In the genomic region with DNA sequence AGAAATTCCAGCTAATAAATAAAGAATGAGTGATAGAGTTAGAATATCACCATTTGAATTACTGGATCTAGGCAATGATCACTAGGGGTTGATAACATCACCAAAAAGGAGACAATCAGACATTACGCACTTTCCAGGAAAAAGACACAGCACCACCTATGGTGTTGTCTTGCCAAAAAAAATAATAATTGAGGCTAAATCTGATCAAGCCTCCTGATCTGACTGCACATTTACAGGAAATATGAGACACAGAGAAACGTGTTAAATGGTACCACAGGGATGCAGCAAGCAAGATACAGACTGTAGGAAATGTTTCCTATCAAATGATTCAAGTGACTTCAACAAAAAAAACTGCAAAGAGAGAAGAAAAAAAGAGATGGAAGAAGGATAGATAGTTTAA, we compare ENCODE assay signal across 18 cellular contexts.
DNase-seq lines count a peak whose midpoint lies in the region; ATAC-seq and TF ChIP-seq lines count a peak whose summit lies in the region.
"Had no signal": no experiment of that assay in that cellular context is flagged by ENCODE, and none has a peak within 500 bp of the region (broad histone marks: within the 10 kb centered on the region; RNA-seq: fewer than 3 reads in every experiment).

No MANE protein-coding gene starts in this region.

- TF ChIP-seq RAD21 in SK-N-SH (IDR thresholded peaks at IDR 0.05; ENCODE audit: low read length): no peak

- WGBS in SK-N-SH (ENCODE audit: low lambda C conversion rate): 39% methylated on average over 2 of the region's 2 CpGs

- H3K4me1 Mint-ChIP-seq in natural killer cell treated with Interleukin-12 subunit alpha and Interleukin-12 subunit beta and Interleukin-15 and Interleukin-18, amount 100 ng/mL, for 72 hours (ENCODE audit: low read depth in 2 of 2): peaks cover 45 to 66% of the 10 kb centered on the region in 2 donors
- peaks cover 44 to 46% of the 10 kb centered on the region in 2 donors for H3K4me1 Mint-ChIP-seq in natural killer cell
- peaks cover 53% of the 10 kb centered on the region for H3K4me1 Mint-ChIP-seq in central memory CD8-positive, alpha-beta T cell

- H3K27ac Mint-ChIP-seq in natural killer cell treated with Interleukin-12 subunit alpha and Interleukin-12 subunit beta and Interleukin-15 and Interleukin-18, amount 100 ng/mL, for 72 hours: peak overlapping the region; percentile 63 to 84
- no peak overlapping the region for H3K27ac Mint-ChIP-seq in natural killer cell
- H3K27ac Mint-ChIP-seq in central memory CD8-positive, alpha-beta T cell (ENCODE audit: low read depth): peak overlapping the region; percentile 1

- TF ChIP-seq CTCF in natural killer cell (IDR thresholded peaks at IDR 0.05) (no peak), SK-N-SH (IDR thresholded peaks at IDR 0.05) (no peak)

- peaks cover 27% of the 10 kb centered on the region for H3F3A ChIP-seq in SK-N-SH (replicated peaks; ENCODE audit: insufficient read depth)

- H2AFZ ChIP-seq in SK-N-SH (ENCODE audit: low read depth): no peak overlapping the region

- CTCF ChIA-PET in SK-N-SH (lab: Yijun Ruan, JAX): interaction anchor here (1.2 to 1.5 kb wide), 2 partner anchors 10 to 14 kb away, joined by 4 read pairs; no protein-coding TSS in a partner anchor

- H3K4me3 ChIP-seq in SK-N-SH (ENCODE audit: low read depth in 2 of 2, low read length in 1 of 2): no peak overlapping the region
- H3K4me3 ChIP-seq: MG63, SJCRH30 had no signal

- H3K9me3 Mint-ChIP-seq in natural killer cell treated with Interleukin-12 subunit alpha and Interleukin-12 subunit beta and Interleukin-15 and Interleukin-18, amount 100 ng/mL, for 72 hours: no peaks in the 10 kb centered on the region
- no peaks in the 10 kb centered on the region for H3K9me3 Mint-ChIP-seq in natural killer cell
- no peaks in the 10 kb centered on the region for H3K9me3 Mint-ChIP-seq in central memory CD8-positive, alpha-beta T cell

- no peaks in the 10 kb centered on the region for H3K9me2 ChIP-seq in SK-N-SH

- H3K27me3 Mint-ChIP-seq in natural killer cell treated with Interleukin-12 subunit alpha and Interleukin-12 subunit beta and Interleukin-15 and Interleukin-18, amount 100 ng/mL, for 72 hours: no peaks in the 10 kb centered on the region
- no peaks in the 10 kb centered on the region for H3K27me3 Mint-ChIP-seq in natural killer cell (ENCODE audit: low read depth in 2 of 2)
- H3K27me3 Mint-ChIP-seq in central memory CD8-positive, alpha-beta T cell: no peaks in the 10 kb centered on the region

- intact Hi-C loops in natural killer cell (cut with micrococcal nuclease): no loop called here

- H3K9me3 ChIP-seq in SK-N-SH: no peaks in the 10 kb centered on the region
- H3K9me3 ChIP-seq: MG63, SJCRH30 had no signal

- H3K36me3 ChIP-seq in SK-N-SH (replicated peaks in 1 of 2; ENCODE audit: control insufficient read depth in 1 of 2, insufficient read depth in 2 of 2, low read length in 1 of 2): no peaks in the 10 kb centered on the region
- H3K36me3 ChIP-seq: MG63, SJCRH30 had no signal

- no peak overlapping the region for H3K9ac ChIP-seq in SK-N-SH

- DNase-seq in natural killer cell treated with Interleukin-12 subunit alpha and Interleukin-12 subunit beta and Interleukin-15 and Interleukin-18, amount 100 ng/mL, for 72 hours (ENCODE audit: low spot score): no peak
- no peak for DNase-seq in natural killer cell
- DNase-seq in SK-N-SH: peak; percentile 32
- DNase-seq in central memory CD8-positive, alpha-beta T cell (ENCODE audit: low spot score in 2 of 2): no peak
- no peak for DNase-seq in NCI-H1092 treated with DMSO at 0.1 percent for 48 hours (lab: John Stamatoyannopoulos, UW)
- no peak for DNase-seq in NCI-H146 treated with DMSO at 0.1 percent for 48 hours (lab: John Stamatoyannopoulos, UW; ENCODE audit: unreplicated experiment)
- no peak for DNase-seq in GF-D8 (lab: John Stamatoyannopoulos, UW)
- DNase-seq: DMS 273 treated with DMSO at 0.1 percent for 48 hours, GOT3, MG63, NCI-H1105, NCI-H1694 treated with DMSO at 0.1 percent for 48 hours, NCI-H345, NCI-H526 treated with DMSO at 0.1 percent for 48 hours, OCI-M1, SJCRH30 had no signal

- POLR2A ChIA-PET in SK-N-SH (lab: Yijun Ruan, JAX): no interaction called here

- H4K20me1 ChIP-seq in SK-N-SH (ENCODE audit: insufficient read depth): no peaks in the 10 kb centered on the region

- H3K36me3 Mint-ChIP-seq in natural killer cell treated with Interleukin-12 subunit alpha and Interleukin-12 subunit beta and Interleukin-15 and Interleukin-18, amount 100 ng/mL, for 72 hours: peaks cover 6% of the 10 kb centered on the region
- no peaks in the 10 kb centered on the region for H3K36me3 Mint-ChIP-seq in natural killer cell
- H3K36me3 Mint-ChIP-seq in central memory CD8-positive, alpha-beta T cell (ENCODE audit: insufficient read depth): peaks cover 8% of the 10 kb centered on the region

- TF ChIP-seq EP300 in SK-N-SH (IDR thresholded peaks at IDR 0.05; ENCODE audit: borderline replicate concordance in 1 of 2, low read depth in 1 of 2, low read length in 1 of 2): peak in 1 of 2 experiments; percentile 54; a peak in 1 of 4 replicates

- H3K27ac ChIP-seq in SK-N-SH (ENCODE audit: low read depth in 2 of 2, low read length in 1 of 2): peak overlapping the region in 1 of 2 experiments; percentile 67; a peak in 2 of 4 replicates
- H3K27ac ChIP-seq: C4-2B, RWPE1, SJCRH30 had no signal

- H3K4me2 ChIP-seq in SK-N-SH: no peak overlapping the region

- peak overlapping the region; percentile 72 for H3K4me3 Mint-ChIP-seq in natural killer cell treated with Interleukin-12 subunit alpha and Interleukin-12 subunit beta and Interleukin-15 and Interleukin-18, amount 100 ng/mL, for 72 hours
- H3K4me3 Mint-ChIP-seq in natural killer cell: no peak overlapping the region
- no peak overlapping the region for H3K4me3 Mint-ChIP-seq in central memory CD8-positive, alpha-beta T cell

- H3K4me1 ChIP-seq in SK-N-SH (ENCODE audit: control insufficient read depth in 1 of 2, insufficient read depth in 2 of 2, low read depth in 1 of 2, low read length in 1 of 2): peaks cover 2 to 19% of the 10 kb centered on the region in 2 experiments; a peak in 3 of 4 replicates
- H3K4me1 ChIP-seq: SJCRH30 had no signal

- peak in 1 of 2 donors; percentile 53 for ATAC-seq in natural killer cell treated with Interleukin-12 subunit alpha and Interleukin-12 subunit beta and Interleukin-15 and Interleukin-18, amount 100 ng/mL, for 72 hours
- no peak for ATAC-seq in natural killer cell
- no peak for ATAC-seq in central memory CD8-positive, alpha-beta T cell (replicated peaks; ENCODE audit: extremely low read depth, poor library complexity, severe bottlenecking)

- no peaks in the 10 kb centered on the region for H3K79me2 ChIP-seq in SK-N-SH (ENCODE audit: insufficient read depth)

- no peaks in the 10 kb centered on the region for H3K27me3 ChIP-seq in SK-N-SH (ENCODE audit: insufficient read depth)
- H3K27me3 ChIP-seq: MG63, SJCRH30 had no signal

TF ChIP-seq in SK-N-SH, 30 proteins besides CTCF, POLR2A, EP300 and RAD21:
- TF ChIP-seq RCOR1 (IDR thresholded peaks at IDR 0.05; ENCODE audit: low read length): 0 out of 2 replicates have a peak, but pooled peaks have one; percentile 16
- TF ChIP-seq, protein P1, sequence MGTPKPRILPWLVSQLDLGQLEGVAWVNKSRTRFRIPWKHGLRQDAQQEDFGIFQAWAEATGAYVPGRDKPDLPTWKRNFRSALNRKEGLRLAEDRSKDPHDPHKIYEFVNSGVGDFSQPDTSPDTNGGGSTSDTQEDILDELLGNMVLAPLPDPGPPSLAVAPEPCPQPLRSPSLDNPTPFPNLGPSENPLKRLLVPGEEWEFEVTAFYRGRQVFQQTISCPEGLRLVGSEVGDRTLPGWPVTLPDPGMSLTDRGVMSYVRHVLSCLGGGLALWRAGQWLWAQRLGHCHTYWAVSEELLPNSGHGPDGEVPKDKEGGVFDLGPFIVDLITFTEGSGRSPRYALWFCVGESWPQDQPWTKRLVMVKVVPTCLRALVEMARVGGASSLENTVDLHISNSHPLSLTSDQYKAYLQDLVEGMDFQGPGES (IDR thresholded peaks at IDR 0.05; ENCODE audit: low read depth, low read length): no peak
- 0 out of 2 replicates have a peak, but pooled peaks have one; percentile 5 for TF ChIP-seq JUND (IDR thresholded peaks at IDR 0.05)
- TF ChIP-seq GATA2 (CRISPR knock-in tag; IDR thresholded peaks at IDR 0.05): peak; percentile 49
- TF ChIP-seq SMC3 (IDR thresholded peaks at IDR 0.05; ENCODE audit: low read depth, low read length): no peak
- no peak for TF ChIP-seq NRF1 (IDR thresholded peaks at IDR 0.05; ENCODE audit: low read depth, low read length)
- peak; percentile 46 for TF ChIP-seq NFIC (IDR thresholded peaks at IDR 0.05; ENCODE audit: borderline replicate concordance)
- TF ChIP-seq MXI1 (IDR thresholded peaks at IDR 0.05; ENCODE audit: low read depth, low read length): peak; percentile 27; the same call in 1 of the 2 replicates

Comparison
In these comparisons a context has a peak if more than half of its experiments do, and no peak if none do; other contexts are left out.
1. H3K27ac Mint-ChIP-seq: peak in natural killer cell treated with Interleukin-12 subunit alpha and Interleukin-12 subunit beta and Interleukin-15 and Interleukin-18, amount 100 ng/mL, for 72 hours (2 of 2) and central memory CD8-positive, alpha-beta T cell (single experiment); none in natural killer cell (0 of 2).